Comparison of ENCODE assay signal across 1 cellular context in genomic region chr9:136689108-136689460, GRCh38.
A peak's percentile ranks its signal among the peaks of the same experiment; 100 is the strongest.
TF ChIP-seq lines count a peak whose summit lies in the region.

No MANE protein-coding gene starts in this region.

TF ChIP-seq in H1, 55 proteins besides CTCF, POLR2A, EP300 and RAD21:
- TF ChIP-seq KDM1A (IDR thresholded peaks at IDR 0.05; ENCODE audit: borderline replicate concordance, low read length) = peak; percentile 54; the same call in 1 of the 2 replicates
- TF ChIP-seq EZH2 (IDR thresholded peaks at IDR 0.05; ENCODE audit: low read depth, low read length, severe bottlenecking) = no peak
